In genomic region chr13:19864339-19865309, GRCh38 we compare ENCODE assay signal across 8 cellular contexts. TPM values are rescaled to one million over a fixed set of nuclear protein-coding genes. Genes with fewer than 3 reads are reported as not detected.
DNase-seq lines count a peak whose midpoint lies in the region; ATAC-seq, FAIRE-seq and TF ChIP-seq lines count a peak whose summit lies in the region.

No MANE protein-coding gene starts in this region.

- intact Hi-C loops in activated CD4-positive, alpha-beta T cell treated with anti-CD3 and anti-CD28 coated beads for 36 hours (cut with DNase I, micrococcal nuclease), result loop anchor here (1.0 to 10.0 kb wide), 8 partner anchors 82 to 1738 kb away; partner anchors contain the start of genes EEF1AKMT1 (in 1 of the 2), GJA3 (in 1 of the 2), MICU2 (in 1 of the 2) and PSPC1 (in 1 of the 2)

- no peak for FAIRE-seq in A549 (lab: Jason Lieb, UNC)

- no peak for TF ChIP-seq POLR2A in A549 (IDR thresholded peaks at IDR 0.05; ENCODE audit: low read length)

- H3K4me2 ChIP-seq in A549, result peak overlapping the region; percentile 80

- H3K9me3 Mint-ChIP-seq in activated CD4-positive, alpha-beta T cell treated with anti-CD3 and anti-CD28 coated beads for 36 hours (ENCODE audit: low read depth), result peaks cover 2% of the 10 kb centered on the region

- peak overlapping the region; percentile 88 for H3K4me3 ChIP-seq in A549
- peak overlapping the region; percentile 80 for H3K4me3 ChIP-seq in coronary artery

- TF ChIP-seq CTCF in A549 (IDR thresholded peaks at IDR 0.05), result peak; percentile 28; the same call in 1 of the 3 replicates
- peak; percentile 69 for TF ChIP-seq CTCF in coronary artery (IDR thresholded peaks at IDR 0.05)

- peak; percentile 55 to 83 for DNase-seq in A549 (ENCODE audit: low read depth in 1 of 2, low spot score in 1 of 2)
- peak; percentile 82 for DNase-seq in NCI-H2227 (lab: John Stamatoyannopoulos, UW; ENCODE audit: unreplicated experiment)
- DNase-seq in activated CD4-positive, alpha-beta T cell treated with anti-CD3 and anti-CD28 coated beads for 36 hours, result peak; percentile 85
- peak; percentile 84 for DNase-seq in coronary artery (ENCODE audit: low spot score)
- DNase-seq in left lobe of liver (ENCODE audit: low spot score), result peak; percentile 81
- peak; percentile 72 to 75 for DNase-seq in stimulated activated CD4-positive, alpha-beta T cell treated with anti-CD3 and anti-CD28 coated beads, Interleukin-2, amount 100 ng/mL, for 24 hours

- H3K36me3 Mint-ChIP-seq in activated CD4-positive, alpha-beta T cell treated with anti-CD3 and anti-CD28 coated beads for 36 hours (ENCODE audit: low read depth), result peaks cover 20% of the 10 kb centered on the region

- POLR2A ChIA-PET in A549 (lab: Yijun Ruan, JAX), result interaction anchor here (0.6 to 3.9 kb wide), 10 partner anchors 12 to 785 kb away, joined by 3 to 30 read pairs (median 4); partner anchors contain the start of gene MPHOSPH8
- POLR2A ChIA-PET in activated CD4-positive, alpha-beta T cell treated with anti-CD3 and anti-CD28 coated beads for 36 hours (lab: Charles Lee), result interaction anchor here (0.6 to 2.1 kb wide), 4 partner anchors 29 to 1299 kb away, joined by 3 to 7 read pairs (median 4); no protein-coding TSS in a partner anchor

- H3K9me3 ChIP-seq in A549, result no peaks in the 10 kb centered on the region

- H3K27me3 Mint-ChIP-seq in activated CD4-positive, alpha-beta T cell treated with anti-CD3 and anti-CD28 coated beads for 36 hours, result no peaks in the 10 kb centered on the region

- H3K27ac ChIP-seq in A549 (peak overlapping the region; percentile 98 to 99), coronary artery (peak overlapping the region; percentile 97 to 99)

- ATAC-seq in A549, result peak; percentile 48 to 61
- peak; percentile 28 for ATAC-seq in GM18511 (IDR thresholded peaks at IDR 0.05; ENCODE audit: unreplicated experiment)
- peak; percentile 14 for ATAC-seq in HG03025 (IDR thresholded peaks at IDR 0.05; ENCODE audit: low FRiP score, unreplicated experiment)
- ATAC-seq in activated CD4-positive, alpha-beta T cell treated with anti-CD3 and anti-CD28 coated beads for 36 hours, result peak; percentile 9
- ATAC-seq in left lobe of liver, result peak; percentile 45

- peak overlapping the region; percentile 94 for H3K4me3 Mint-ChIP-seq in activated CD4-positive, alpha-beta T cell treated with anti-CD3 and anti-CD28 coated beads for 36 hours

- H3K4me1 ChIP-seq in A549, result peaks cover 23% of the 10 kb centered on the region

- TF ChIP-seq EP300 in A549 (IDR thresholded peaks at IDR 0.05), result no peak

- H3K27ac Mint-ChIP-seq in activated CD4-positive, alpha-beta T cell treated with anti-CD3 and anti-CD28 coated beads for 36 hours, result peak overlapping the region; percentile 91

- peaks cover 34% of the 10 kb centered on the region for H3K4me1 Mint-ChIP-seq in activated CD4-positive, alpha-beta T cell treated with anti-CD3 and anti-CD28 coated beads for 36 hours

- WGBS in A549 (ENCODE audit: missing lambda C conversion rate), result 4% methylated on average over 25 of the region's 54 CpGs

- CTCF ChIA-PET in A549 (lab: Yijun Ruan, JAX), result interaction anchor here (0.7 to 2.3 kb wide), 13 partner anchors 9 to 82 kb away, joined by 3 to 8 read pairs (median 4); partner anchors contain the start of gene PSPC1
- CTCF ChIA-PET in activated CD4-positive, alpha-beta T cell treated with anti-CD3 and anti-CD28 coated beads for 36 hours (lab: Charles Lee), result interaction anchor here (0.6 to 1.7 kb wide), 10 partner anchors 9 to 167 kb away, joined by 3 to 11 read pairs (median 3); partner anchors contain the start of gene PSPC1

- TF ChIP-seq RAD21 in A549 (conservative IDR thresholded peaks at IDR 0.05 in 1 of 2, IDR thresholded peaks at IDR 0.05 in 1 of 2), result 0 out of 5 replicates have a peak, but pooled peaks of 1 of the 2 experiments have one; percentile 11

TF ChIP-seq in A549, 52 proteins besides CTCF, POLR2A, EP300 and RAD21 (continues in another document):
- TF ChIP-seq KDM5A (IDR thresholded peaks at IDR 0.05) (no peak), ZNF302 (CRISPR knock-in tag; IDR thresholded peaks at IDR 0.05) (no peak), FOXS1 (CRISPR knock-in tag; IDR thresholded peaks at IDR 0.05) (no peak), REST (IDR thresholded peaks at IDR 0.05) (no peak), MAX (IDR thresholded peaks at IDR 0.05) (peak; percentile 61), PHF8 (IDR thresholded peaks at IDR 0.05; ENCODE audit: borderline replicate concordance, low read depth) (peak; percentile 42; the same call in 1 of the 2 replicates), HES2 (IDR thresholded peaks at IDR 0.05) (no peak), CBX8 (IDR thresholded peaks at IDR 0.05) (no peak), JUN (IDR thresholded peaks at IDR 0.05) (peak in 1 of 2 experiments; percentile 67; a peak in 3 of 5 replicates), HOXA7 (CRISPR knock-in tag; IDR thresholded peaks at IDR 0.05) (no peak), KDM1A (IDR thresholded peaks at IDR 0.05; ENCODE audit: low read depth) (no peak), NPAS2 (CRISPR knock-in tag; IDR thresholded peaks at IDR 0.05; ENCODE audit: borderline replicate concordance) (no peak), EHMT2 (IDR thresholded peaks at IDR 0.05; ENCODE audit: low read depth) (peak; percentile 82), EHF (CRISPR knock-in tag; IDR thresholded peaks at IDR 0.05) (no peak), JUNB (IDR thresholded peaks at IDR 0.05) (no peak), ZFP36 (IDR thresholded peaks at IDR 0.05; ENCODE audit: borderline replicate concordance, partially characterized antibody) (no peak), E2F6 (IDR thresholded peaks at IDR 0.05; ENCODE audit: borderline replicate concordance, low read depth) (peak; percentile 45; the same call in 1 of the 2 replicates), ZC3H11A (IDR thresholded peaks at IDR 0.05) (no peak), TFCP2L1 (CRISPR knock-in tag; IDR thresholded peaks at IDR 0.05) (no peak), MYC (IDR thresholded peaks at IDR 0.05; ENCODE audit: borderline replicate concordance, low read length) (no peak), HDAC2 (IDR thresholded peaks at IDR 0.05) (no peak), MAZ (IDR thresholded peaks at IDR 0.05; ENCODE audit: borderline replicate concordance, low read depth, low read length) (no peak), ESRRA (IDR thresholded peaks at IDR 0.05; ENCODE audit: borderline replicate concordance, low read length) (no peak), MAFK (IDR thresholded peaks at IDR 0.05; ENCODE audit: partially characterized antibody) (no peak), RARB (CRISPR knock-in tag; IDR thresholded peaks at IDR 0.05) (no peak), POLR2AphosphoS2 (conservative IDR thresholded peaks at IDR 0.05; ENCODE audit: low read length) (no peak)

RNA-seq across cellular contexts. Expression of gene ZMYM5, which starts 1.2 kb away (rescaled TPM):
- polyA plus RNA-seq in A549 (2011; rRNA removed) (10.0 and 14.3 TPM in 2 replicates), A549 (2017; fragmentation: RNase III; extraction: RNeasy Plus Mini Kit Qiagen cat#74134 plus additional on column Dnase treatment) (5.3 to 6.2 TPM (median 6.1 TPM) in 3 replicates)
- polyA plus RNA-seq in A549 (2012; cell fraction: cytosol; rRNA removed), result 2.0 and 2.1 TPM in 2 replicates
- polyA plus RNA-seq in A549 (2012; cell fraction: nucleus; rRNA removed), result 0.84 and 1.8 TPM in 2 replicates
- polyA minus RNA-seq in A549 (2011; rRNA and poly(A)+ RNA removed), result 2.1 and 3.6 TPM in 2 replicates
- 10 to 100 TPM in 1 of 2 experiments, 1 to 10 TPM in 1; 9.1 to 10.1 TPM for total RNA-seq in activated CD4-positive, alpha-beta T cell treated with anti-CD3 and anti-CD28 coated beads for 36 hours
- 4.0 TPM for total RNA-seq in left lobe of liver

Comparison
In these comparisons a context has a peak if more than half of its experiments do, and no peak if none do; other contexts are left out.
1. Peak in every context shown above with its lines: DNase-seq, ATAC-seq, H3K4me3 ChIP-seq and H3K27ac ChIP-seq.